20 cellular contexts compared by ENCODE assay signal in genomic region chr22:50665738-50666137, GRCh38. TPM values are rescaled to one million over a fixed set of nuclear protein-coding genes. Genes with fewer than 3 reads are reported as not detected.
DNase-seq lines count a peak whose midpoint lies in the region; ATAC-seq and TF ChIP-seq lines count a peak whose summit lies in the region.
"Had no signal": no experiment of that assay in that cellular context is flagged by ENCODE, and none has a peak within 500 bp of the region (broad histone marks: within the 10 kb centered on the region; RNA-seq: fewer than 3 reads in every experiment).

No MANE protein-coding gene starts in this region.

- H3K27me3 Mint-ChIP-seq in stimulated activated naive B cell treated with anti-CD40 and anti-IgM and Interleukin-4, amounts not matched to agents 10 μg/mL and 1 μg/mL and 100 μg/mL, for 72 hours, result peaks cover 15 to 20% of the 10 kb centered on the region in 2 donors

- no peaks in the 10 kb centered on the region for H3K9me3 ChIP-seq in ascending aorta

- ATAC-seq in stimulated activated naive B cell treated with anti-CD40 and anti-IgM and Interleukin-4, amounts not matched to agents 10 μg/mL and 1 μg/mL and 100 μg/mL, for 72 hours (replicated peaks), result peak; percentile 36 to 42

- H3K27me3 ChIP-seq in ascending aorta, result no peaks in the 10 kb centered on the region

- no peaks in the 10 kb centered on the region for H3K9me3 Mint-ChIP-seq in stimulated activated naive B cell treated with anti-CD40 and anti-IgM and Interleukin-4, amounts not matched to agents 10 μg/mL and 1 μg/mL and 100 μg/mL, for 72 hours
- H3K9me3 Mint-ChIP-seq: IgD-negative memory B cell had no signal

- no peak for TF ChIP-seq CTCF in ascending aorta (IDR thresholded peaks at IDR 0.05)

- no peaks in the 10 kb centered on the region for H3K4me1 ChIP-seq in ascending aorta

- no peak overlapping the region for H3K4me3 Mint-ChIP-seq in stimulated activated naive B cell treated with anti-CD40 and anti-IgM and Interleukin-4, amounts not matched to agents 10 μg/mL and 1 μg/mL and 100 μg/mL, for 72 hours
- H3K4me3 Mint-ChIP-seq: IgD-negative memory B cell had no signal

- intact Hi-C loops in ascending aorta (cut with DNase I), result no loop called here

- H3K36me3 ChIP-seq in ascending aorta, result no peaks in the 10 kb centered on the region

- H3K27ac ChIP-seq in ascending aorta, result no peak overlapping the region
- H3K27ac ChIP-seq: PC-9 had no signal

- DNase-seq in NOMO-1 treated with DMSO at 0.1 percent for 48 hours (lab: John Stamatoyannopoulos, UW; ENCODE audit: unreplicated experiment) (peak; percentile 17), NOMO-1 treated with dmso at 0.1 percent for 144 hours (lab: John Stamatoyannopoulos, UW; ENCODE audit: unreplicated experiment) (no peak), NAMALWA (ENCODE audit: low spot score) (peak; percentile 46), cerebellar cortex (ENCODE audit: low spot score) (peak; percentile 69), COR-L47 (lab: John Stamatoyannopoulos, UW) (no peak), NCI-H1048 (lab: John Stamatoyannopoulos, UW) (no peak), ascending aorta (ENCODE audit: low spot score in 2 of 2) (no peak)
- no peak for DNase-seq in stimulated activated naive B cell treated with anti-CD40 and anti-IgM and Interleukin-4, amounts not matched to agents 10 μg/mL and 1 μg/mL and 100 μg/mL, for 72 hours
- DNase-seq: EL, NCI-H1092 treated with DMSO at 0.1 percent for 48 hours, NCI-H1436 treated with DMSO at 0.1 percent for 48 hours, NCI-H2029, NCI-H2171, NCI-H345, NCI-H524 treated with DMSO at 0.1 percent for 48 hours, NCI-H82, SIG-M5, T-helper 1 cell had no signal

- H3K4me3 ChIP-seq in ascending aorta, result no peak overlapping the region
- H3K4me3 ChIP-seq: PC-9 had no signal

- no peak overlapping the region for H3K27ac Mint-ChIP-seq in stimulated activated naive B cell treated with anti-CD40 and anti-IgM and Interleukin-4, amounts not matched to agents 10 μg/mL and 1 μg/mL and 100 μg/mL, for 72 hours

- peaks cover 0 to 2% of the 10 kb centered on the region in 2 donors for H3K4me1 Mint-ChIP-seq in stimulated activated naive B cell treated with anti-CD40 and anti-IgM and Interleukin-4, amounts not matched to agents 10 μg/mL and 1 μg/mL and 100 μg/mL, for 72 hours

- no peaks in the 10 kb centered on the region for H3K36me3 Mint-ChIP-seq in stimulated activated naive B cell treated with anti-CD40 and anti-IgM and Interleukin-4, amounts not matched to agents 10 μg/mL and 1 μg/mL and 100 μg/mL, for 72 hours
- H3K36me3 Mint-ChIP-seq: IgD-negative memory B cell had no signal

RNA-seq across cellular contexts. Expression of gene SHANK3, which starts 6.9 kb away (rescaled TPM):
- total RNA-seq in ascending aorta, result 128 TPM

RNA-seq across cellular contexts. Expression of gene ARSA, which starts 37.8 kb away (rescaled TPM):
- total RNA-seq in ascending aorta, result 111 TPM

Comparison
In these comparisons a context has a peak if more than half of its experiments do, and no peak if none do; other contexts are left out.
1. DNase-seq: peak in NOMO-1 treated with DMSO at 0.1 percent for 48 hours (single experiment), NAMALWA (single experiment) and cerebellar cortex (single experiment); none in NOMO-1 treated with dmso at 0.1 percent for 144 hours (single experiment), stimulated activated naive B cell treated with anti-CD40 and anti-IgM and Interleukin-4, amounts not matched to agents 10 μg/mL and 1 μg/mL and 100 μg/mL, for 72 hours (single experiment), COR-L47 (single experiment), NCI-H1048 (single experiment) and ascending aorta (0 of 2).